9 cellular contexts compared by ENCODE assay signal in genomic region chr4:70895846-70896435, GRCh38. TPM values are rescaled to one million over a fixed set of nuclear protein-coding genes. Genes with fewer than 3 reads are reported as not detected.
DNase-seq lines count a peak whose midpoint lies in the region; ATAC-seq, FAIRE-seq and TF ChIP-seq lines count a peak whose summit lies in the region.
"Had no signal": no experiment of that assay in that cellular context is flagged by ENCODE, and none has a peak within 500 bp of the region (broad histone marks: within the 10 kb centered on the region; RNA-seq: fewer than 3 reads in every experiment).

No MANE protein-coding gene starts in this region.

- in situ Hi-C loops in HepG2 (cut with HindIII; ENCODE audit: extremely low pct_ligation_motif_present, low pct_unique_long_range_greater_than_20kb), result no loop called here

- H3K27me3 ChIP-seq in HepG2 (ENCODE audit: control insufficient read depth in 1 of 2, insufficient read depth in 2 of 2, low read length in 2 of 2) (no peaks in the 10 kb centered on the region), right lobe of liver (no peaks in the 10 kb centered on the region), thyroid gland (no peaks in the 10 kb centered on the region)

- no peak overlapping the region for H3K4me2 ChIP-seq in HepG2 (ENCODE audit: low read depth, low read length)

- H3K4me1 ChIP-seq in HepG2 (ENCODE audit: insufficient read depth, low read length) (peaks cover 16% of the 10 kb centered on the region), right lobe of liver (no peaks in the 10 kb centered on the region), thyroid gland (peaks cover 3 to 8% of the 10 kb centered on the region in 2 donors)

- TF ChIP-seq POLR2A in HepG2 (IDR thresholded peaks at IDR 0.05; ENCODE audit: insufficient read depth in 1 of 2, low read depth in 2 of 2, low read length in 2 of 2) (no peak), right lobe of liver (IDR thresholded peaks at IDR 0.05) (no peak), thyroid gland (IDR thresholded peaks at IDR 0.05) (no peak)

- H4K20me1 ChIP-seq in HepG2 (ENCODE audit: insufficient read depth, low read length), result no peaks in the 10 kb centered on the region

- DNase-seq in HepG2 (ENCODE audit: low spot score) (no peak), right lobe of liver (no peak), RCC 7860 (ENCODE audit: low spot score) (peak; percentile 11), kidney tubule cell (ENCODE audit: low spot score) (peak; percentile 60), NCI-H748 (lab: John Stamatoyannopoulos, UW; ENCODE audit: unreplicated experiment) (no peak), thyroid gland (no peak), dermis blood vessel endothelial cell (no peak)
- DNase-seq in activated CD4-positive, CD25-positive, alpha-beta regulatory T cell treated with anti-CD3 and anti-CD28 coated beads, Interleukin-2, amount 50 U/mL, for 72 hours, result no peak
- DNase-seq: SHP77 had no signal

- no peaks in the 10 kb centered on the region for H3K36me3 ChIP-seq in HepG2 (replicated peaks in 1 of 2; ENCODE audit: control insufficient read depth in 1 of 2, insufficient read depth in 2 of 2, low read length in 2 of 2)
- H3K36me3 ChIP-seq in right lobe of liver, result no peaks in the 10 kb centered on the region
- no peaks in the 10 kb centered on the region for H3K36me3 ChIP-seq in thyroid gland

- POLR2A ChIA-PET in HepG2 (lab: Yijun Ruan, JAX), result no interaction called here

- H3K9me3 ChIP-seq in HepG2 (ENCODE audit: low read length) (no peaks in the 10 kb centered on the region), right lobe of liver (no peaks in the 10 kb centered on the region), thyroid gland (no peaks in the 10 kb centered on the region)

- H3K79me2 ChIP-seq in HepG2 (ENCODE audit: insufficient read depth, low read length), result no peaks in the 10 kb centered on the region

- intact Hi-C loops in HepG2 (cut with micrococcal nuclease; ENCODE audit: unreplicated experiment), result no loop called here
- intact Hi-C loops in right lobe of liver (cut with DNase I), result no loop called here
- intact Hi-C loops in thyroid gland (cut with DNase I), result no loop called here

- no peak for TF ChIP-seq RAD21 in HepG2 (CRISPR knock-in tag; IDR thresholded peaks at IDR 0.05)

- ATAC-seq in HepG2 (peak; percentile 74), right lobe of liver (no peak)

- BruUV-seq in HepG2 (replicated peaks; lab: Mats Ljungman, UMichigan), result no TSS peak

- TF ChIP-seq EP300 in HepG2 (IDR thresholded peaks at IDR 0.05; ENCODE audit: low read depth in 2 of 2, low read length in 2 of 2), result no peak
- TF ChIP-seq EP300 in HepG2 (CRISPR knock-in tag; IDR thresholded peaks at IDR 0.05; ENCODE audit: borderline replicate concordance), result no peak

- H3K4me3 ChIP-seq in HepG2 (replicated peaks in 1 of 3; ENCODE audit: insufficient read depth in 1 of 3, low read depth in 2 of 3, low read length in 3 of 3) (no peak overlapping the region), right lobe of liver (no peak overlapping the region), thyroid gland (replicated peaks in 1 of 3) (no peak overlapping the region)

- 11% methylated on average over 5 of the region's 5 CpGs for WGBS in HepG2 (ENCODE audit: low lambda C conversion rate)
- 38% methylated on average over 5 of the region's 5 CpGs for WGBS in right lobe of liver (ENCODE audit: insufficient coverage, low coverage, low lambda C conversion rate, missing lambda C conversion rate)
- 31 to 37% methylated on average over 5 of the region's 5 CpGs for WGBS in thyroid gland, 2 donors

- no peak for TF ChIP-seq CTCF in HepG2 (CRISPR knock-in tag; IDR thresholded peaks at IDR 0.05)
- no peak for TF ChIP-seq CTCF in right lobe of liver (IDR thresholded peaks at IDR 0.05)
- no peak for TF ChIP-seq CTCF in thyroid gland (IDR thresholded peaks at IDR 0.05)

- CTCF ChIA-PET in HepG2 (lab: Yijun Ruan, JAX; ENCODE audit: low intra/inter-chr PET ratio, low total read pairs), result no interaction called here

- FAIRE-seq in HepG2 (lab: Jason Lieb, UNC), result no peak
- FAIRE-seq in RCC 7860 (lab: Jason Lieb, UNC), result no peak

- no peak overlapping the region for H3K9ac ChIP-seq in HepG2 (ENCODE audit: insufficient read depth, low read depth, low read length)

- H2AFZ ChIP-seq in HepG2 (ENCODE audit: low read length), result no peak overlapping the region

- H3K27ac ChIP-seq in HepG2 (ENCODE audit: extremely low read length, insufficient read depth, low read length) (no peak overlapping the region), right lobe of liver (no peak overlapping the region), thyroid gland (no peak overlapping the region)

TF ChIP-seq in HepG2, 621 proteins besides CTCF, POLR2A, EP300 and RAD21:
- TF ChIP-seq ZNF292 (CRISPR knock-in tag; IDR thresholded peaks at IDR 0.05; ENCODE audit: borderline replicate concordance, low read depth), result no peak
- TF ChIP-seq MAFK (conservative IDR thresholded peaks at IDR 0.05 in 1 of 2, IDR thresholded peaks at IDR 0.05 in 1 of 2; ENCODE audit: low read length in 2 of 2), result peak; percentile 76 to 85
- TF ChIP-seq ZNF792 (CRISPR knock-in tag; IDR thresholded peaks at IDR 0.05), result no peak
- TF ChIP-seq MAFF (IDR thresholded peaks at IDR 0.05; ENCODE audit: low read depth, low read length), result peak; percentile 75

RNA-seq across cellular contexts. Expression of gene MOB1B, which starts 6.2 kb away (rescaled TPM):
- total RNA-seq in HepG2 (2016; rRNA removed; fragmentation: Illumina TruSeq; extraction: Trizol) (4.0 and 6.8 TPM in 2 replicates), right lobe of liver (10 to 100 TPM in 1 of 6 experiments, 1 to 10 TPM in 5; 4.4 to 13.0 (median 6.5) TPM), thyroid gland (10 to 100 TPM; 24.1 to 33.9 (median 29.6) TPM), dermis blood vessel endothelial cell (11.7 and 16.8 TPM in 2 replicates)
- total RNA-seq in HepG2 (2016; cell fraction: cytosol; rRNA removed; fragmentation: Illumina TruSeq; extraction: Trizol; ENCODE audit: low read depth), result 5.0 and 5.6 TPM in 2 replicates
- 3.6 and 6.8 TPM in 2 replicates for total RNA-seq in HepG2 (2016; cell fraction: insoluble cytoplasmic fraction; rRNA removed; fragmentation: Illumina TruSeq; extraction: Trizol)
- 2.5 TPM in 2 replicates for total RNA-seq in HepG2 (2016; cell fraction: membrane; rRNA removed; fragmentation: Illumina TruSeq; extraction: Trizol)
- total RNA-seq in HepG2 (2016; cell fraction: nucleus; rRNA removed; fragmentation: Illumina TruSeq; extraction: Trizol), result 8.2 and 8.3 TPM in 2 replicates
- 3.9 and 4.1 TPM in 2 replicates for polyA plus RNA-seq in HepG2 (2011; rRNA removed)
- polyA plus RNA-seq in HepG2 (2011; cell fraction: cytosol; rRNA removed), result 1.1 and 1.8 TPM in 2 replicates
- polyA plus RNA-seq in HepG2 (2011; cell fraction: nucleus; rRNA removed), result 2.5 and 4.6 TPM in 2 replicates
- 4.6 TPM in 2 replicates for polyA plus RNA-seq in HepG2 (2012)
- polyA plus RNA-seq in HepG2 (2016; cell fraction: cytosol; fragmentation: Illumina TruSeq; extraction: Trizol; ENCODE audit: low read depth), result 0.23 and 0.25 TPM in 2 replicates
- 8.2 and 8.5 TPM in 2 replicates for polyA plus RNA-seq in HepG2 (2016; cell fraction: insoluble cytoplasmic fraction; fragmentation: Illumina TruSeq; extraction: Trizol; ENCODE audit: low read depth)
- 0.68 and 0.73 TPM in 2 replicates for polyA plus RNA-seq in HepG2 (2016; cell fraction: membrane; fragmentation: Illumina TruSeq; extraction: Trizol; ENCODE audit: low read depth)
- polyA plus RNA-seq in HepG2 (2016; cell fraction: nucleus; fragmentation: Illumina TruSeq; extraction: Trizol; ENCODE audit: insufficient read depth, low read depth), result 11.2 and 12.5 TPM in 2 replicates
- polyA minus RNA-seq in HepG2 (2011; rRNA and poly(A)+ RNA removed; ENCODE audit: low replicate concordance), result 8.6 and 10.3 TPM in 2 replicates
- 12.0 and 13.8 TPM in 2 replicates for polyA minus RNA-seq in HepG2 (2011; cell fraction: cytosol; rRNA and poly(A)+ RNA removed)
- polyA minus RNA-seq in HepG2 (2011; cell fraction: nucleus; rRNA and poly(A)+ RNA removed), result 14.9 and 18.5 TPM in 2 replicates

RNA-seq across cellular contexts. Expression of gene GRSF1, which starts 56.3 kb away (rescaled TPM):
- total RNA-seq in HepG2 (2016; rRNA removed; fragmentation: Illumina TruSeq; extraction: Trizol) (103 and 129 TPM in 2 replicates), right lobe of liver (10 to 100 TPM; 26.8 to 42.2 (median 34.2) TPM), thyroid gland (10 to 100 TPM; 59.7 to 69.6 (median 67.0) TPM), dermis blood vessel endothelial cell (82.4 and 117 TPM in 2 replicates)
- 14.7 and 16.8 TPM in 2 replicates for total RNA-seq in HepG2 (2016; cell fraction: cytosol; rRNA removed; fragmentation: Illumina TruSeq; extraction: Trizol; ENCODE audit: low read depth)
- 101 and 129 TPM in 2 replicates for total RNA-seq in HepG2 (2016; cell fraction: insoluble cytoplasmic fraction; rRNA removed; fragmentation: Illumina TruSeq; extraction: Trizol)
- total RNA-seq in HepG2 (2016; cell fraction: membrane; rRNA removed; fragmentation: Illumina TruSeq; extraction: Trizol), result 43.8 and 46.7 TPM in 2 replicates
- total RNA-seq in HepG2 (2016; cell fraction: nucleus; rRNA removed; fragmentation: Illumina TruSeq; extraction: Trizol), result 46.5 and 52.3 TPM in 2 replicates
- polyA plus RNA-seq in HepG2 (2011; rRNA removed), result 48.3 and 66.5 TPM in 2 replicates
- polyA plus RNA-seq in HepG2 (2011; cell fraction: cytosol; rRNA removed), result 27.0 and 38.1 TPM in 2 replicates
- 17.7 and 23.5 TPM in 2 replicates for polyA plus RNA-seq in HepG2 (2011; cell fraction: nucleus; rRNA removed)
- 44.1 and 52.7 TPM in 2 replicates for polyA plus RNA-seq in HepG2 (2012)
- polyA plus RNA-seq in HepG2 (2016; cell fraction: cytosol; fragmentation: Illumina TruSeq; extraction: Trizol; ENCODE audit: low read depth), result 10.1 and 11.7 TPM in 2 replicates
- polyA plus RNA-seq in HepG2 (2016; cell fraction: insoluble cytoplasmic fraction; fragmentation: Illumina TruSeq; extraction: Trizol; ENCODE audit: low read depth), result 120 and 122 TPM in 2 replicates
- polyA plus RNA-seq in HepG2 (2016; cell fraction: membrane; fragmentation: Illumina TruSeq; extraction: Trizol; ENCODE audit: low read depth), result 23.5 and 26.4 TPM in 2 replicates
- polyA plus RNA-seq in HepG2 (2016; cell fraction: nucleus; fragmentation: Illumina TruSeq; extraction: Trizol; ENCODE audit: insufficient read depth, low read depth), result 77.4 and 82.2 TPM in 2 replicates
- polyA minus RNA-seq in HepG2 (2011; rRNA and poly(A)+ RNA removed; ENCODE audit: low replicate concordance), result 15.2 and 22.8 TPM in 2 replicates
- 37.9 and 38.2 TPM in 2 replicates for polyA minus RNA-seq in HepG2 (2011; cell fraction: cytosol; rRNA and poly(A)+ RNA removed)
- polyA minus RNA-seq in HepG2 (2011; cell fraction: nucleus; rRNA and poly(A)+ RNA removed), result 28.3 and 37.0 TPM in 2 replicates

Comparison
In these comparisons a context has a peak if more than half of its experiments do, and no peak if none do; other contexts are left out.
1. DNase-seq: peak in RCC 7860 (single experiment) and kidney tubule cell (single experiment); none in HepG2 (single experiment), right lobe of liver (0 of 3), NCI-H748 (single experiment), thyroid gland (0 of 2), dermis blood vessel endothelial cell (single experiment) and activated CD4-positive, CD25-positive, alpha-beta regulatory T cell treated with anti-CD3 and anti-CD28 coated beads, Interleukin-2, amount 50 U/mL, for 72 hours (single experiment).